In the genomic region with DNA sequence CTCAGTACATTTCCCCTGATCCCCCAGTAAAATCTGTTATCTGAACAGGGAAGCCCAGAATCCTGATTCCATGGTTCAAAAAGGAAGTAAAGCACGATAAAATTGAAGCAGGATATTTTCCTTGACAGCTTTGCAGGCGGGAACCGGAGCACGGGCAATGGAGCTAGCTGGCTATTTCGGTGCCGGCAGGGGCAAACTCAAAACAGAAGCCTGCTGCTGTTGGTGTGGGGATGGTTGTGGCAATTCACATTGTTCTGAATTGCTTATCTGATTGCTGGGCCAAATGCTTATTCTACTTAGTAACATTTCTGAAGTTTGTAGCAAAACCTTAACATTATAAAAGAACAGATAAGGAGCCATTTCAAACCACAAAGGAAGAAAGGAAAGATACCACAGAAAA, we compare ENCODE assay signal across 1 cellular context.
TF ChIP-seq lines count a peak whose summit lies in the region.

No MANE protein-coding gene starts in this region.

TF ChIP-seq in SK-N-SH, 30 proteins besides CTCF, POLR2A, EP300 and RAD21 (continued from another document):
- TF ChIP-seq, protein P1, sequence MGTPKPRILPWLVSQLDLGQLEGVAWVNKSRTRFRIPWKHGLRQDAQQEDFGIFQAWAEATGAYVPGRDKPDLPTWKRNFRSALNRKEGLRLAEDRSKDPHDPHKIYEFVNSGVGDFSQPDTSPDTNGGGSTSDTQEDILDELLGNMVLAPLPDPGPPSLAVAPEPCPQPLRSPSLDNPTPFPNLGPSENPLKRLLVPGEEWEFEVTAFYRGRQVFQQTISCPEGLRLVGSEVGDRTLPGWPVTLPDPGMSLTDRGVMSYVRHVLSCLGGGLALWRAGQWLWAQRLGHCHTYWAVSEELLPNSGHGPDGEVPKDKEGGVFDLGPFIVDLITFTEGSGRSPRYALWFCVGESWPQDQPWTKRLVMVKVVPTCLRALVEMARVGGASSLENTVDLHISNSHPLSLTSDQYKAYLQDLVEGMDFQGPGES (IDR thresholded peaks at IDR 0.05; ENCODE audit: low read depth, low read length) = no peak
- no peak for TF ChIP-seq ELF1 (IDR thresholded peaks at IDR 0.05)
- TF ChIP-seq EZH2phosphoT487 (IDR thresholded peaks at IDR 0.05; ENCODE audit: borderline replicate concordance, low read depth) = no peak
- TF ChIP-seq NFIC (IDR thresholded peaks at IDR 0.05; ENCODE audit: borderline replicate concordance) = no peak
- TF ChIP-seq, protein P2, sequence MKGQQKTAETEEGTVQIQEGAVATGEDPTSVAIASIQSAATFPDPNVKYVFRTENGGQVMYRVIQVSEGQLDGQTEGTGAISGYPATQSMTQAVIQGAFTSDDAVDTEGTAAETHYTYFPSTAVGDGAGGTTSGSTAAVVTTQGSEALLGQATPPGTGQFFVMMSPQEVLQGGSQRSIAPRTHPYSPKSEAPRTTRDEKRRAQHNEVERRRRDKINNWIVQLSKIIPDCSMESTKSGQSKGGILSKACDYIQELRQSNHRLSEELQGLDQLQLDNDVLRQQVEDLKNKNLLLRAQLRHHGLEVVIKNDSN (IDR thresholded peaks at IDR 0.05; ENCODE audit: borderline replicate concordance, low read depth) = no peak
- TF ChIP-seq MXI1 (IDR thresholded peaks at IDR 0.05; ENCODE audit: low read depth, low read length) = no peak
- no peak for TF ChIP-seq RXRA (IDR thresholded peaks at IDR 0.05; ENCODE audit: borderline replicate concordance, low read depth)
- TF ChIP-seq, protein P3, sequence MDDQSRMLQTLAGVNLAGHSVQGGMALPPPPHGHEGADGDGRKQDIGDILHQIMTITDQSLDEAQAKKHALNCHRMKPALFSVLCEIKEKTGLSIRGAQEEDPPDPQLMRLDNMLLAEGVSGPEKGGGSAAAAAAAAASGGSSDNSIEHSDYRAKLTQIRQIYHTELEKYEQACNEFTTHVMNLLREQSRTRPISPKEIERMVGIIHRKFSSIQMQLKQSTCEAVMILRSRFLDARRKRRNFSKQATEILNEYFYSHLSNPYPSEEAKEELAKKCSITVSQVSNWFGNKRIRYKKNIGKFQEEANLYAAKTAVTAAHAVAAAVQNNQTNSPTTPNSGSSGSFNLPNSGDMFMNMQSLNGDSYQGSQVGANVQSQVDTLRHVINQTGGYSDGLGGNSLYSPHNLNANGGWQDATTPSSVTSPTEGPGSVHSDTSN (IDR thresholded peaks at IDR 0.05) = no peak
- no peak for TF ChIP-seq NRF1 (IDR thresholded peaks at IDR 0.05; ENCODE audit: low read depth, low read length)
- TF ChIP-seq JUND (IDR thresholded peaks at IDR 0.05) = no peak
- TF ChIP-seq, protein P4, sequence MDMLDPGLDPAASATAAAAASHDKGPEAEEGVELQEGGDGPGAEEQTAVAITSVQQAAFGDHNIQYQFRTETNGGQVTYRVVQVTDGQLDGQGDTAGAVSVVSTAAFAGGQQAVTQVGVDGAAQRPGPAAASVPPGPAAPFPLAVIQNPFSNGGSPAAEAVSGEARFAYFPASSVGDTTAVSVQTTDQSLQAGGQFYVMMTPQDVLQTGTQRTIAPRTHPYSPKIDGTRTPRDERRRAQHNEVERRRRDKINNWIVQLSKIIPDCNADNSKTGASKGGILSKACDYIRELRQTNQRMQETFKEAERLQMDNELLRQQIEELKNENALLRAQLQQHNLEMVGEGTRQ (IDR thresholded peaks at IDR 0.05; ENCODE audit: borderline replicate concordance, low read depth, low read length) = no peak
- TF ChIP-seq FOXM1 (IDR thresholded peaks at IDR 0.05; ENCODE audit: low read depth) = no peak
